ENCODE assay signal across 16 cellular contexts in the genomic region with DNA sequence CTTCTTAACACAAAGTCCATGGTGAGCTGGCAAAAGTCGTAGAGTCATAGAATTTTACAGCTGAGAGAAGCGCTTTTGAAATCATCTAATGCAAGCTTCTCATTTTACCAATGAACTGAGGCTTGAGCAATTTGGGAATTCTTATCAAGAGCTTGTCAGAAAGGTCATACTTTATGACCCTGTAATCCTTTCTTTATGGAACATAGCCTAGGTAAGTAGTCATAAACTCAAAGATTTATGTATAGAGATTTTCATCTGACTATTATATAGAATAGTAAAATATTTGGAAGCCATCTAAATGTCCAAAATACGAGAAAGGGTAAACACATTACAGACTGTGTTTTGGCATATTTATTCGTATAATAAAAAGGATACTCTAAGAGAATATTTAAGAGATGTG.
DNase-seq lines count a peak whose midpoint lies in the region; ATAC-seq and TF ChIP-seq lines count a peak whose summit lies in the region.
"Had no signal": no experiment of that assay in that cellular context is flagged by ENCODE, and none has a peak within 500 bp of the region (broad histone marks: within the 10 kb centered on the region; RNA-seq: fewer than 3 reads in every experiment).

No MANE protein-coding gene starts in this region.

- H3K4me2 ChIP-seq in HCT116 (ENCODE audit: low read length) (no peak overlapping the region), hepatocyte (no peak overlapping the region)
- H3K4me2 ChIP-seq: A549, GM23338 had no signal

- H3K9me2 ChIP-seq in HCT116 (ENCODE audit: insufficient read depth) (no peaks in the 10 kb centered on the region), hepatocyte (replicated peaks; ENCODE audit: insufficient read depth) (no peaks in the 10 kb centered on the region)

- H3K27me3 ChIP-seq in HCT116 (ENCODE audit: insufficient read depth, low read length) (no peaks in the 10 kb centered on the region), hepatocyte (no peaks in the 10 kb centered on the region)

- H2AFZ ChIP-seq in HCT116 (ENCODE audit: low read depth, low read length, poor library complexity, severe bottlenecking): peak overlapping the region; percentile 44
- no peak overlapping the region for H2AFZ ChIP-seq in hepatocyte
- H2AFZ ChIP-seq: GM23338 had no signal

- DNase-seq in HCT116 (ENCODE audit: low read depth, low spot score) (no peak), LNCaP clone FGC (ENCODE audit: low read depth) (peak; percentile 28), hepatocyte (ENCODE audit: low spot score) (peak; percentile 12), retinal pigment epithelial cell (ENCODE audit: low read depth) (peak; percentile 2), ecto neural progenitor cell (ENCODE audit: low spot score) (no peak), NCI-H1417 treated with DMSO at 0.1 percent for 48 hours (lab: John Stamatoyannopoulos, UW) (no peak)
- DNase-seq: AML-193; Caco-2; CD4-positive, alpha-beta T cell; HCEC 1CT had no signal

- POLR2A ChIA-PET in HCT116 (lab: Charles Lee): no interaction called here

- H3K9me3 ChIP-seq in HCT116 (ENCODE audit: control insufficient read depth in 1 of 2, insufficient read depth in 1 of 2, low read depth in 1 of 2, low read length in 2 of 2) (peaks cover 0 to 5% of the 10 kb centered on the region in 2 experiments; a peak in 1 of 4 replicates), hepatocyte (ENCODE audit: low read depth) (no peaks in the 10 kb centered on the region)
- H3K9me3 ChIP-seq: A549, Caco-2 had no signal

- no peak for TF ChIP-seq RAD21 in HCT116 (IDR thresholded peaks at IDR 0.05; ENCODE audit: low read depth)

- TF ChIP-seq CTCF in HCT116 (IDR thresholded peaks at IDR 0.05 in 2 of 3, conservative IDR thresholded peaks at IDR 0.05 in 1 of 3; ENCODE audit: borderline replicate concordance in 1 of 3, insufficient read depth in 1 of 3, low read depth in 2 of 3, low read length in 2 of 3): no peak
- TF ChIP-seq CTCF in LNCaP clone FGC (IDR thresholded peaks at IDR 0.05; ENCODE audit: control insufficient read depth, extremely low read depth, insufficient read depth): no peak
- no peak for TF ChIP-seq CTCF in hepatocyte (IDR thresholded peaks at IDR 0.05; ENCODE audit: poor library complexity)
- TF ChIP-seq CTCF in retinal pigment epithelial cell (conservative IDR thresholded peaks at IDR 0.05; ENCODE audit: low read depth, low read length): no peak

- no peaks in the 10 kb centered on the region for H3K36me3 ChIP-seq in HCT116 (ENCODE audit: control insufficient read depth in 1 of 2, insufficient read depth in 2 of 2, low read length in 2 of 2)
- H3K36me3 ChIP-seq in hepatocyte (replicated peaks; ENCODE audit: insufficient read depth, low read depth): no peaks in the 10 kb centered on the region

- no TSS peak for BruUV-seq in HCT116 (replicated peaks; lab: Mats Ljungman, UMichigan)

- H4K20me1 ChIP-seq in HCT116 (ENCODE audit: insufficient read depth) (no peaks in the 10 kb centered on the region), hepatocyte (ENCODE audit: insufficient read depth, poor library complexity, severe bottlenecking) (no peaks in the 10 kb centered on the region)

- H3K27ac ChIP-seq in HCT116 (ENCODE audit: low read depth, low read length) (no peak overlapping the region), hepatocyte (no peak overlapping the region)
- H3K27ac ChIP-seq: 22Rv1, A549, C4-2B had no signal

- RAD21 ChIA-PET in HCT116 (lab: Charles Lee; ENCODE audit: low non-redundant PET in 1 of 2, low total read pairs in 2 of 2, uncharacterized antibody in 2 of 2, unreplicated experiment in 2 of 2): no interaction called here

- H3K4me1 ChIP-seq in HCT116 (ENCODE audit: control insufficient read depth in 1 of 2, insufficient read depth in 2 of 2, low read length in 2 of 2) (no peaks in the 10 kb centered on the region), hepatocyte (ENCODE audit: insufficient read depth) (no peaks in the 10 kb centered on the region)
- H3K4me1 ChIP-seq: A549, Caco-2 had no signal

- H3K79me2 ChIP-seq in HCT116 (ENCODE audit: insufficient read depth, low read length) (no peaks in the 10 kb centered on the region), hepatocyte (no peaks in the 10 kb centered on the region)

- 39% methylated on average over 4 of the region's 4 CpGs for WGBS in hepatocyte (ENCODE audit: low lambda C conversion rate, missing lambda C conversion rate)

- H3K4me3 ChIP-seq in HCT116 (replicated peaks in 1 of 2; ENCODE audit: low read depth in 1 of 2, low read length in 2 of 2) (no peak overlapping the region), LNCaP clone FGC (ENCODE audit: low read depth, low read length) (no peak overlapping the region), hepatocyte (no peak overlapping the region), retinal pigment epithelial cell (ENCODE audit: low read length) (no peak overlapping the region)
- H3K4me3 ChIP-seq: A549, GM23338 had no signal

- CTCF ChIA-PET in HCT116 (lab: Charles Lee): no interaction called here

- intact Hi-C loops in HCT116 (cut with micrococcal nuclease): no loop called here

- TF ChIP-seq POLR2A in HCT116 (IDR thresholded peaks at IDR 0.05; ENCODE audit: borderline replicate concordance, extremely low read depth, insufficient read depth, insufficient read length): no peak

- ATAC-seq in HCT116 (no peak), HG02973 (IDR thresholded peaks at IDR 0.05; ENCODE audit: unreplicated experiment) (no peak)
- ATAC-seq: A549, GM23338, HepG2 had no signal

- no peak overlapping the region for H3K9ac ChIP-seq in HCT116 (ENCODE audit: low read length)

TF ChIP-seq in HCT116, 20 proteins besides CTCF, POLR2A, EP300 and RAD21:
- TF ChIP-seq, protein P1, sequence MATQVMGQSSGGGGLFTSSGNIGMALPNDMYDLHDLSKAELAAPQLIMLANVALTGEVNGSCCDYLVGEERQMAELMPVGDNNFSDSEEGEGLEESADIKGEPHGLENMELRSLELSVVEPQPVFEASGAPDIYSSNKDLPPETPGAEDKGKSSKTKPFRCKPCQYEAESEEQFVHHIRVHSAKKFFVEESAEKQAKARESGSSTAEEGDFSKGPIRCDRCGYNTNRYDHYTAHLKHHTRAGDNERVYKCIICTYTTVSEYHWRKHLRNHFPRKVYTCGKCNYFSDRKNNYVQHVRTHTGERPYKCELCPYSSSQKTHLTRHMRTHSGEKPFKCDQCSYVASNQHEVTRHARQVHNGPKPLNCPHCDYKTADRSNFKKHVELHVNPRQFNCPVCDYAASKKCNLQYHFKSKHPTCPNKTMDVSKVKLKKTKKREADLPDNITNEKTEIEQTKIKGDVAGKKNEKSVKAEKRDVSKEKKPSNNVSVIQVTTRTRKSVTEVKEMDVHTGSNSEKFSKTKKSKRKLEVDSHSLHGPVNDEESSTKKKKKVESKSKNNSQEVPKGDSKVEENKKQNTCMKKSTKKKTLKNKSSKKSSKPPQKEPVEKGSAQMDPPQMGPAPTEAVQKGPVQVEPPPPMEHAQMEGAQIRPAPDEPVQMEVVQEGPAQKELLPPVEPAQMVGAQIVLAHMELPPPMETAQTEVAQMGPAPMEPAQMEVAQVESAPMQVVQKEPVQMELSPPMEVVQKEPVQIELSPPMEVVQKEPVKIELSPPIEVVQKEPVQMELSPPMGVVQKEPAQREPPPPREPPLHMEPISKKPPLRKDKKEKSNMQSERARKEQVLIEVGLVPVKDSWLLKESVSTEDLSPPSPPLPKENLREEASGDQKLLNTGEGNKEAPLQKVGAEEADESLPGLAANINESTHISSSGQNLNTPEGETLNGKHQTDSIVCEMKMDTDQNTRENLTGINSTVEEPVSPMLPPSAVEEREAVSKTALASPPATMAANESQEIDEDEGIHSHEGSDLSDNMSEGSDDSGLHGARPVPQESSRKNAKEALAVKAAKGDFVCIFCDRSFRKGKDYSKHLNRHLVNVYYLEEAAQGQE (IDR thresholded peaks at IDR 0.05; ENCODE audit: low read depth): no peak
- TF ChIP-seq SIN3A (IDR thresholded peaks at IDR 0.05; ENCODE audit: low read depth): no peak

Comparison
In these comparisons a context has a peak if more than half of its experiments do, and no peak if none do; other contexts are left out.
1. DNase-seq: peak in LNCaP clone FGC (single experiment), hepatocyte (single experiment) and retinal pigment epithelial cell (single experiment); none in HCT116 (single experiment), ecto neural progenitor cell (single experiment) and NCI-H1417 treated with DMSO at 0.1 percent for 48 hours (single experiment).